ENCODE assay signal across 11 cellular contexts in genomic region chr14:75254901-75255300, GRCh38. TPM values are rescaled to one million over a fixed set of nuclear protein-coding genes. Genes with fewer than 3 reads are reported as not detected.
DNase-seq lines count a peak whose midpoint lies in the region; ATAC-seq, FAIRE-seq and TF ChIP-seq lines count a peak whose summit lies in the region.
"Had no signal": no experiment of that assay in that cellular context is flagged by ENCODE, and none has a peak within 500 bp of the region (broad histone marks: within the 10 kb centered on the region; RNA-seq: fewer than 3 reads in every experiment).

No MANE protein-coding gene starts in this region.

- TF ChIP-seq RAD21 in A549 (conservative IDR thresholded peaks at IDR 0.05 in 1 of 2, IDR thresholded peaks at IDR 0.05 in 1 of 2): no peak

- peak overlapping the region in 1 of 2 experiments; percentile 7; a peak in 2 of 6 replicates for H3K27ac ChIP-seq in A549

- CTCF ChIA-PET in A549 (lab: Yijun Ruan, JAX): interaction anchor here (0.8 kb wide), 1 partner anchor 123 kb away, joined by 3 read pairs; no protein-coding TSS in a partner anchor

- H3K4me3 Mint-ChIP-seq in nephron (peak overlapping the region; percentile 10 to 44 (median 19)), progenitor cell of endocrine pancreas (ENCODE audit: low read depth) (no peak overlapping the region)
- no peak overlapping the region for H3K4me3 Mint-ChIP-seq in stimulated activated memory B cell treated with anti-CD40 and anti-IgM and Interleukin-4, amounts not matched to agents 10 μg/mL and 1 μg/mL and 100 μg/mL, for 72 hours
- H3K4me3 Mint-ChIP-seq: stimulated activated naive CD8-positive, alpha-beta T cell treated with anti-CD3 and anti-CD28 coated beads, Interleukin-15, Interleukin-2, amounts not matched to agents 100 ng/mL and 50 ng/mL, for 24 hours had no signal

- H3K4me1 ChIP-seq in A549: peaks cover 26% of the 10 kb centered on the region

- WGBS in A549 (ENCODE audit: missing lambda C conversion rate): 47% methylated on average over 5 of the region's 5 CpGs

- no peaks in the 10 kb centered on the region for H3K9me3 ChIP-seq in A549

- 0 out of 3 replicates have a peak overlapping the region, but pooled peaks have one; percentile 19 for H3K4me2 ChIP-seq in A549

- POLR2A ChIA-PET in A549 (lab: Yijun Ruan, JAX): no interaction called here

- H3K36me3 Mint-ChIP-seq in nephron (ENCODE audit: low read depth) (no peaks in the 10 kb centered on the region), progenitor cell of endocrine pancreas (ENCODE audit: insufficient read depth) (no peaks in the 10 kb centered on the region)
- no peaks in the 10 kb centered on the region for H3K36me3 Mint-ChIP-seq in stimulated activated memory B cell treated with anti-CD40 and anti-IgM and Interleukin-4, amounts not matched to agents 10 μg/mL and 1 μg/mL and 100 μg/mL, for 72 hours

- H3K27ac Mint-ChIP-seq in nephron: peak overlapping the region; percentile 83 to 87 (median 83)
- no peak overlapping the region for H3K27ac Mint-ChIP-seq in progenitor cell of endocrine pancreas
- H3K27ac Mint-ChIP-seq in stimulated activated memory B cell treated with anti-CD40 and anti-IgM and Interleukin-4, amounts not matched to agents 10 μg/mL and 1 μg/mL and 100 μg/mL, for 72 hours: no peak overlapping the region
- H3K27ac Mint-ChIP-seq: stimulated activated naive CD8-positive, alpha-beta T cell treated with anti-CD3 and anti-CD28 coated beads, Interleukin-15, Interleukin-2, amounts not matched to agents 100 ng/mL and 50 ng/mL, for 24 hours had no signal

- no peaks in the 10 kb centered on the region for H3K27me3 Mint-ChIP-seq in nephron (ENCODE audit: low read depth)
- H3K27me3 Mint-ChIP-seq in progenitor cell of endocrine pancreas: peaks cover 3% of the 10 kb centered on the region
- H3K27me3 Mint-ChIP-seq in stimulated activated memory B cell treated with anti-CD40 and anti-IgM and Interleukin-4, amounts not matched to agents 10 μg/mL and 1 μg/mL and 100 μg/mL, for 72 hours: peaks cover 8% of the 10 kb centered on the region

- TF ChIP-seq CTCF in A549 (IDR thresholded peaks at IDR 0.05) (no peak), LNCaP clone FGC (IDR thresholded peaks at IDR 0.05; ENCODE audit: control insufficient read depth, extremely low read depth, insufficient read depth) (no peak), epithelial cell of esophagus (IDR thresholded peaks at IDR 0.05; ENCODE audit: insufficient read depth, low read depth, low read length, missing control alignments) (no peak), nephron (IDR thresholded peaks at IDR 0.05; ENCODE audit: unreplicated experiment in 3 of 3) (no peak), progenitor cell of endocrine pancreas (IDR thresholded peaks at IDR 0.05; ENCODE audit: unreplicated experiment) (no peak)

- H3K9me3 Mint-ChIP-seq in nephron (no peaks in the 10 kb centered on the region), progenitor cell of endocrine pancreas (ENCODE audit: low read depth) (no peaks in the 10 kb centered on the region)
- H3K9me3 Mint-ChIP-seq in stimulated activated memory B cell treated with anti-CD40 and anti-IgM and Interleukin-4, amounts not matched to agents 10 μg/mL and 1 μg/mL and 100 μg/mL, for 72 hours: no peaks in the 10 kb centered on the region
- H3K9me3 Mint-ChIP-seq: stimulated activated naive CD8-positive, alpha-beta T cell treated with anti-CD3 and anti-CD28 coated beads, Interleukin-15, Interleukin-2, amounts not matched to agents 100 ng/mL and 50 ng/mL, for 24 hours had no signal

- TF ChIP-seq EP300 in A549 (IDR thresholded peaks at IDR 0.05): no peak

- no peak overlapping the region for H3K4me3 ChIP-seq in A549
- peak overlapping the region; percentile 9 for H3K4me3 ChIP-seq in LNCaP clone FGC (ENCODE audit: low read depth, low read length)
- H3K4me3 ChIP-seq in epithelial cell of esophagus (ENCODE audit: low read length): peak overlapping the region; percentile 3

- no peak for DNase-seq in A549 (ENCODE audit: low read depth in 1 of 2, low spot score in 1 of 2)
- DNase-seq in LNCaP clone FGC (ENCODE audit: low read depth): no peak
- DNase-seq in epithelial cell of esophagus (ENCODE audit: low read depth): peak; percentile 84
- DNase-seq in progenitor cell of endocrine pancreas (ENCODE audit: low spot score, unreplicated experiment): no peak
- no peak for DNase-seq in NCI-H82 (lab: John Stamatoyannopoulos, UW)
- DNase-seq: stimulated activated CD4-positive, alpha-beta T cell treated with anti-CD3 and anti-CD28 coated beads, Interleukin-12 subunit alpha, Interleukin-12 subunit beta, amount 100 ng/mL, for 4 hours had no signal

- TF ChIP-seq POLR2A in A549 (IDR thresholded peaks at IDR 0.05; ENCODE audit: low read length): no peak

- H3K4me1 Mint-ChIP-seq in nephron: peaks cover 46% of the 10 kb centered on the region
- peaks cover 33% of the 10 kb centered on the region for H3K4me1 Mint-ChIP-seq in progenitor cell of endocrine pancreas (ENCODE audit: low read depth)
- H3K4me1 Mint-ChIP-seq in stimulated activated memory B cell treated with anti-CD40 and anti-IgM and Interleukin-4, amounts not matched to agents 10 μg/mL and 1 μg/mL and 100 μg/mL, for 72 hours: peaks cover 14% of the 10 kb centered on the region

- FAIRE-seq in A549 (lab: Jason Lieb, UNC): no peak
- FAIRE-seq: TTC549 had no signal

- ATAC-seq in A549 (no peak), HG03521 (IDR thresholded peaks at IDR 0.05; ENCODE audit: unreplicated experiment) (no peak)
- ATAC-seq in stimulated activated memory B cell treated with anti-CD40 and anti-IgM and Interleukin-4, amounts not matched to agents 10 μg/mL and 1 μg/mL and 100 μg/mL, for 72 hours: no peak

TF ChIP-seq in A549, 52 proteins besides CTCF, POLR2A, EP300 and RAD21:
- TF ChIP-seq RCOR1 (IDR thresholded peaks at IDR 0.05; ENCODE audit: low read depth, low read length): no peak
- peak; percentile 44; the same call in 1 of the 2 replicates for TF ChIP-seq REST (IDR thresholded peaks at IDR 0.05)
- TF ChIP-seq PHF8 (IDR thresholded peaks at IDR 0.05; ENCODE audit: borderline replicate concordance, low read depth): no peak
TF ChIP-seq in A549: peak in this region for 1.

RNA-seq across cellular contexts. Expression of gene FOS, which starts 23.7 kb away (rescaled TPM):
- polyA plus RNA-seq in A549 (2011; rRNA removed) (197 and 256 TPM in 2 replicates), A549 (2017; fragmentation: RNase III; extraction: RNeasy Plus Mini Kit Qiagen cat#74134 plus additional on column Dnase treatment) (2.0 to 4.2 TPM (median 2.7 TPM) in 3 replicates)
- polyA plus RNA-seq in A549 (2012; cell fraction: cytosol; rRNA removed): 224 and 245 TPM in 2 replicates
- polyA plus RNA-seq in A549 (2012; cell fraction: nucleus; rRNA removed): 701 and 1,020 TPM in 2 replicates
- polyA minus RNA-seq in A549 (2011; rRNA and poly(A)+ RNA removed): 237 and 281 TPM in 2 replicates
- total RNA-seq in progenitor cell of endocrine pancreas: 73.7 and 88.8 TPM in 2 replicates

Comparison
In these comparisons a context has a peak if more than half of its experiments do, and no peak if none do; other contexts are left out.
1. H3K27ac Mint-ChIP-seq: peak in nephron (3 of 3); none in progenitor cell of endocrine pancreas (single experiment) and stimulated activated memory B cell treated with anti-CD40 and anti-IgM and Interleukin-4, amounts not matched to agents 10 μg/mL and 1 μg/mL and 100 μg/mL, for 72 hours (single experiment).
2. H3K4me3 Mint-ChIP-seq: peak in nephron (3 of 3); none in progenitor cell of endocrine pancreas (single experiment) and stimulated activated memory B cell treated with anti-CD40 and anti-IgM and Interleukin-4, amounts not matched to agents 10 μg/mL and 1 μg/mL and 100 μg/mL, for 72 hours (single experiment).